ENCODE assay signal across 8 cellular contexts in the genomic region with DNA sequence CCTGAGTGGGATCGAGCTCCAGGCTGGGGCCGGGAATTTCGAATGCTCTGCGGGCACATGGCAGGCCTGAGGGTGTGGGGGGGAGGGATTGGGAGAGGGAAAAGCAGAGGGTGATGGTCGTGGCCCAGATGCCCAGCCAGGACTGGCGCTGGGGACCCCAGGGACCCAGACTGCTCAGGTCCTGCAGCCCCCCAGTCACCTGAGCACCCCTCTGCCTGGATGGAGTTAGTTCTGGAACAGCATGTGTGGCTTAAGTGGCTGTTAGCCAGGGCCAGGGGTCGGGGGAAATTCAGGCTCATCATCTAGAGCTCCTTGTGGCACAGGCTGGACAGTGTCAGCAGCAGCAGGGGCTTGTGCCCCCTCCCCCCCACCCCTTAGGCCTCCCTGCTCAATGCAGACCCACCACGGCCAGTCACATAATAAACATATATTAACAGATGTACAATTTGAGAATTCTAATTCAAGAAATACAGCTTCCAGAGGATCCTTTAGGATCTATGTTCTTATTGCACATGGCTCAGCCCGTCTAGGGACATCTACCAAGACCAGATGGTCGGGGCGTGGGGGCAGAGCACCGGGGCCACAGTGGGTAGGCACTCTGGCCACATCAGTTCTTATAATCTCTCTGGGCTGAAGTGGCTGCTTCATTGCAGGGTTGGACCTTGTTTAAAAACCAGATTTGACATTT. TPM values are rescaled to one million over a fixed set of nuclear protein-coding genes. Genes with fewer than 3 reads are reported as not detected.
A peak's percentile ranks its signal among the peaks of the same experiment; 100 is the strongest.
DNase-seq lines count a peak whose midpoint lies in the region; ATAC-seq and TF ChIP-seq lines count a peak whose summit lies in the region.

No MANE protein-coding gene starts in this region.

- no peaks in the 10 kb centered on the region for H4K20me1 ChIP-seq in OCI-LY3 (ENCODE audit: insufficient read depth, low read length)

- peak overlapping the region; percentile 99 for H3K4ac ChIP-seq in neuronal stem cell (ENCODE audit: low read length)

- no peaks in the 10 kb centered on the region for H3K27me3 Mint-ChIP-seq in CD4-positive, CD25-positive, alpha-beta regulatory T cell
- H3K27me3 Mint-ChIP-seq in dendritic cell treated with granulocyte-macrophage colony-stimulating factor and Interleukin-4, amounts not matched to agents 40 ng/mL and 50 ng/mL, for 4 days, result peaks cover 4% of the 10 kb centered on the region

- peak overlapping the region; percentile 99 for H2BK120ac ChIP-seq in neuronal stem cell (ENCODE audit: low read depth, low read length)

- intact Hi-C loops in dendritic cell treated with granulocyte-macrophage colony-stimulating factor and Interleukin-4, amounts not matched to agents 40 ng/mL and 50 ng/mL, for 4 days (cut with micrococcal nuclease), result loop anchor here (5.0 to 10.0 kb wide), 2 partner anchors 75 to 288 kb away; no protein-coding TSS in a partner anchor

- no peaks in the 10 kb centered on the region for H3K9me3 Mint-ChIP-seq in CD4-positive, CD25-positive, alpha-beta regulatory T cell
- H3K9me3 Mint-ChIP-seq in dendritic cell treated with granulocyte-macrophage colony-stimulating factor and Interleukin-4, amounts not matched to agents 40 ng/mL and 50 ng/mL, for 4 days, result no peaks in the 10 kb centered on the region

- H2BK5ac ChIP-seq in neuronal stem cell (ENCODE audit: low read length), result peak overlapping the region; percentile 78

- no peaks in the 10 kb centered on the region for H3K79me2 ChIP-seq in OCI-LY3 (ENCODE audit: low read length)

- peak overlapping the region; percentile 88 for H2BK12ac ChIP-seq in neuronal stem cell (ENCODE audit: low read length)

- DNase-seq in CD4-positive, CD25-positive, alpha-beta regulatory T cell, result no peak
- DNase-seq in neuronal stem cell (ENCODE audit: low spot score) (no peak), GM13977 (ENCODE audit: low spot score) (no peak), occipital lobe (lab: John Stamatoyannopoulos, UW) (no peak)
- DNase-seq in stimulated activated CD4-positive, alpha-beta T cell treated with anti-CD3 and anti-CD28 coated beads, Interleukin-1b, Interleukin-23, amount 100 ng/mL, for 48 hours, result no peak

- no peaks in the 10 kb centered on the region for H3K9me3 ChIP-seq in CD4-positive, CD25-positive, alpha-beta regulatory T cell (ENCODE audit: control insufficient read depth in 2 of 2, low read length in 2 of 2)
- H3K9me3 ChIP-seq in OCI-LY3 (ENCODE audit: insufficient read depth, low read length) (no peaks in the 10 kb centered on the region; the same call in 1 of the 2 replicates), neuronal stem cell (replicated peaks in 1 of 2; ENCODE audit: control insufficient read depth in 2 of 2, insufficient read depth in 1 of 2, low read depth in 1 of 2, low read length in 2 of 2) (no peaks in the 10 kb centered on the region)

- H3K4me2 ChIP-seq in OCI-LY3 (ENCODE audit: low read length), result peak overlapping the region; percentile 94
- peak overlapping the region; percentile 50 for H3K4me2 ChIP-seq in neuronal stem cell (ENCODE audit: insufficient read depth, low read length, poor library complexity, severe bottlenecking)

- peaks cover 96% of the 10 kb centered on the region for H3K4me1 ChIP-seq in CD4-positive, CD25-positive, alpha-beta regulatory T cell (ENCODE audit: control insufficient read depth, insufficient read depth, low read length, poor library complexity, severe bottlenecking)
- peaks cover 73% of the 10 kb centered on the region for H3K4me1 ChIP-seq in OCI-LY3 (ENCODE audit: low read length)
- peaks cover 57 to 67% of the 10 kb centered on the region in 2 donors for H3K4me1 ChIP-seq in neuronal stem cell (ENCODE audit: control insufficient read depth in 2 of 2, insufficient read depth in 1 of 2, low read depth in 1 of 2, low read length in 2 of 2)

- H3K4me3 ChIP-seq in CD4-positive, CD25-positive, alpha-beta regulatory T cell (ENCODE audit: low read depth, low read length), result no peak overlapping the region
- H3K4me3 ChIP-seq in OCI-LY3 (ENCODE audit: low read length), result peak overlapping the region; percentile 76
- H3K4me3 ChIP-seq in neuronal stem cell (ENCODE audit: low read length in 2 of 2), result no peak overlapping the region

- H3K9ac ChIP-seq in OCI-LY3 (ENCODE audit: low read length) (peak overlapping the region; percentile 93), neuronal stem cell (ENCODE audit: low read depth, low read length, poor library complexity) (peak overlapping the region; percentile 24)

- no peak for ATAC-seq in CD4-positive, CD25-positive, alpha-beta regulatory T cell (ENCODE audit: low read depth in 2 of 2)
- ATAC-seq in HG02938 (IDR thresholded peaks at IDR 0.05; ENCODE audit: unreplicated experiment), result no peak

- H3K27me3 ChIP-seq in CD4-positive, CD25-positive, alpha-beta regulatory T cell (ENCODE audit: control insufficient read depth, insufficient read depth, low read length), result no peaks in the 10 kb centered on the region
- no peaks in the 10 kb centered on the region for H3K27me3 ChIP-seq in OCI-LY3 (ENCODE audit: low read depth, low read length)
- no peaks in the 10 kb centered on the region for H3K27me3 ChIP-seq in neuronal stem cell (ENCODE audit: control insufficient read depth in 3 of 3, insufficient read depth in 3 of 3, low read depth in 1 of 3, low read length in 3 of 3)

- no peak overlapping the region for H2AFZ ChIP-seq in OCI-LY3 (ENCODE audit: low read depth, low read length)
- no peak overlapping the region for H2AFZ ChIP-seq in neuronal stem cell (ENCODE audit: low read length)

- H3K4me3 Mint-ChIP-seq in CD4-positive, CD25-positive, alpha-beta regulatory T cell, result peak overlapping the region; percentile 52 to 90 (median 88)
- H3K4me3 Mint-ChIP-seq in dendritic cell treated with granulocyte-macrophage colony-stimulating factor and Interleukin-4, amounts not matched to agents 40 ng/mL and 50 ng/mL, for 4 days, result peak overlapping the region; percentile 20

- no peak overlapping the region for H3K23ac ChIP-seq in neuronal stem cell (ENCODE audit: low read depth, low read length, poor library complexity)

- H3K36me3 ChIP-seq in CD4-positive, CD25-positive, alpha-beta regulatory T cell (ENCODE audit: control insufficient read depth, insufficient read depth, low read length), result peaks cover 1% of the 10 kb centered on the region
- H3K36me3 ChIP-seq in OCI-LY3 (replicated peaks; ENCODE audit: low read depth, low read length), result peaks cover 16% of the 10 kb centered on the region
- peaks cover 14 to 36% of the 10 kb centered on the region in 2 donors for H3K36me3 ChIP-seq in neuronal stem cell (replicated peaks in 1 of 2; ENCODE audit: control insufficient read depth in 2 of 2, insufficient read depth in 2 of 2, low read length in 2 of 2)

- H3K14ac ChIP-seq in neuronal stem cell (ENCODE audit: low read length), result no peak overlapping the region

- H3K18ac ChIP-seq in neuronal stem cell (ENCODE audit: low read length), result peak overlapping the region; percentile 97

- peak overlapping the region; percentile 99 for H2AK5ac ChIP-seq in neuronal stem cell (ENCODE audit: low read depth, low read length)

- H3K79me1 ChIP-seq in neuronal stem cell (ENCODE audit: low read depth, low read length), result no peaks in the 10 kb centered on the region

- peaks cover 16 to 92% (median 43%) of the 10 kb centered on the region in 4 donors for H3K4me1 Mint-ChIP-seq in CD4-positive, CD25-positive, alpha-beta regulatory T cell
- H3K4me1 Mint-ChIP-seq in dendritic cell treated with granulocyte-macrophage colony-stimulating factor and Interleukin-4, amounts not matched to agents 40 ng/mL and 50 ng/mL, for 4 days (ENCODE audit: low read depth), result peaks cover 99% of the 10 kb centered on the region

- H3K36me3 Mint-ChIP-seq in CD4-positive, CD25-positive, alpha-beta regulatory T cell, result peaks cover 3% of the 10 kb centered on the region
- H3K36me3 Mint-ChIP-seq in dendritic cell treated with granulocyte-macrophage colony-stimulating factor and Interleukin-4, amounts not matched to agents 40 ng/mL and 50 ng/mL, for 4 days (ENCODE audit: low read depth), result peaks cover 46% of the 10 kb centered on the region

- WGBS in neuronal stem cell (ENCODE audit: extremely low coverage in 2 of 2, insufficient read length in 2 of 2, insufficient replicate concordance in 1 of 2), 2 donors, result no CpG with 5 or more reads among the region's 12 CpGs

- H3K27ac Mint-ChIP-seq in CD4-positive, CD25-positive, alpha-beta regulatory T cell, result peak overlapping the region; percentile 71 to 99 (median 99)
- peak overlapping the region; percentile 89 for H3K27ac Mint-ChIP-seq in dendritic cell treated with granulocyte-macrophage colony-stimulating factor and Interleukin-4, amounts not matched to agents 40 ng/mL and 50 ng/mL, for 4 days

- in situ Hi-C loops in GM13977 (cut with MboI; ENCODE audit: low pct_unique_long_range_greater_than_20kb, low sequenced_read_pairs, unreplicated experiment), result loop anchor here (10.0 to 25.0 kb wide), 3 partner anchors 78 to 395 kb away; no protein-coding TSS in a partner anchor

- peak overlapping the region; percentile 73 for H3K27ac ChIP-seq in CD4-positive, CD25-positive, alpha-beta regulatory T cell (ENCODE audit: insufficient read depth, low read length, poor library complexity, severe bottlenecking)
- peak overlapping the region; percentile 74 for H3K27ac ChIP-seq in OCI-LY3 (ENCODE audit: low read length)
- H3K27ac ChIP-seq in neuronal stem cell (replicated peaks; ENCODE audit: low read length), result peak overlapping the region; percentile 98

- TF ChIP-seq CTCF in OCI-LY3 (IDR thresholded peaks at IDR 0.05; ENCODE audit: low read depth, low read length), result no peak
- no peak for TF ChIP-seq CTCF in GM13977 (IDR thresholded peaks at IDR 0.05; ENCODE audit: extremely low read depth, insufficient read depth, missing control alignments)

- H4K91ac ChIP-seq in neuronal stem cell (ENCODE audit: low read depth, low read length, poor library complexity), result peak overlapping the region; percentile 98

- peak overlapping the region; percentile 98 for H4K8ac ChIP-seq in neuronal stem cell (ENCODE audit: low read depth, low read length)

- peak overlapping the region; percentile 77 for H2BK15ac ChIP-seq in neuronal stem cell (ENCODE audit: low read length)

RNA-seq across cellular contexts. Expression of a gene that starts 22.2 kb away (rescaled TPM):
- total RNA-seq in CD4-positive, CD25-positive, alpha-beta regulatory T cell, result 40.2 TPM
- 10 to 100 TPM; 17.8 to 24.4 (median 19.9) TPM for polyA plus RNA-seq in CD4-positive, CD25-positive, alpha-beta regulatory T cell
- 10.8 TPM for polyA plus RNA-seq in neuronal stem cell (2013, experiment 1 of 2)
- polyA plus RNA-seq in neuronal stem cell (2013, experiment 2 of 2), result 10.2 TPM
- 12.2 TPM for total RNA-seq in occipital lobe

RNA-seq across cellular contexts. Expression of a gene that starts 58.8 kb away (rescaled TPM):
- total RNA-seq in CD4-positive, CD25-positive, alpha-beta regulatory T cell, result 403 TPM
- 100 to 1,000 TPM in 1 of 4 donors, 10 to 100 TPM in 3; 62.1 to 123 (median 76.6) TPM for polyA plus RNA-seq in CD4-positive, CD25-positive, alpha-beta regulatory T cell
- 58.0 TPM for polyA plus RNA-seq in neuronal stem cell (2013, experiment 1 of 2)
- 58.6 TPM for polyA plus RNA-seq in neuronal stem cell (2013, experiment 2 of 2)
- total RNA-seq in occipital lobe, result 30.6 TPM

Comparison
In these comparisons a context has a peak if more than half of its experiments do, and no peak if none do; other contexts are left out.
1. RNA of a gene that starts 58.8 kb away (total RNA-seq): 403 TPM in CD4-positive, CD25-positive, alpha-beta regulatory T cell (single experiment); 30.6 TPM in occipital lobe (single experiment); every median in the first group is over 10 times any median in the second.
2. Peak in every context shown above with its lines, with median percentiles within 50 percentile points of each other: H3K27ac ChIP-seq.